In the genomic region with DNA sequence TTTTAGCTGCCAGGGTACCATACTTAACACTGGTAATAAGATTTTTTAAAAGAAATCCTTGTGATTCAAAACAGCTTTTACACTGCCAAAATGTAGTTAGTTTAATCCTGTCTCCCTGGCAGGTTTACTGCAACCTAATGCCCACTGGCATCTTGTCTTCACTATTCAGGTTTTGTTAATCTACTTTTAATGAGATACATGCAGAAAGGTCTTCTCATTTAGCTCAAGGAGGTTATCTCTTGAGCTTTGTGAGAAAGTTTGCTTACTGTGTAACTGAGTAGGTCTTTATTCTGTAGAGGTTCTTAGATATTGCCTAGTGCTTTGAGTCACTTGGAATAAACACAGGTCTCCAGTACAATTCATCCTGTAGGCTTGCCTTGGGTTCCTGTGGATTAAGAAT, we compare ENCODE assay signal across 9 cellular contexts.
"Had no signal": no experiment of that assay in that cellular context is flagged by ENCODE, and none has a peak within 500 bp of the region (broad histone marks: within the 10 kb centered on the region; RNA-seq: fewer than 3 reads in every experiment).

No MANE protein-coding gene starts in this region.

- H3K9ac ChIP-seq: GM23248 had no signal

- H3K27ac Mint-ChIP-seq: GM23338, H9, HFFc6 had no signal

- H3K4me3 Mint-ChIP-seq: GM23338, H9, HFFc6 had no signal

- DNase-seq: GM23248, GOT3, H7, H9, HCEC 1CT, HFFc6 had no signal

- H3K36me3 ChIP-seq: HAP-1 had no signal

- H3K9me3 Mint-ChIP-seq: H9, HFFc6 had no signal

- H3K4me2 ChIP-seq: GM23338 had no signal

- H3K9me3 ChIP-seq: HAP-1 had no signal

- H2AFZ ChIP-seq: GM23248, GM23338 had no signal

- H3K4me1 Mint-ChIP-seq: GM23338, H9 had no signal

- H3K4me3 ChIP-seq: GM23248, GM23338, HAP-1 had no signal

- H3K4me1 ChIP-seq: HAP-1 had no signal

- H3K27ac ChIP-seq: GM23248 had no signal

- ATAC-seq: GM23338, HCT116 had no signal
